In the genomic region with DNA sequence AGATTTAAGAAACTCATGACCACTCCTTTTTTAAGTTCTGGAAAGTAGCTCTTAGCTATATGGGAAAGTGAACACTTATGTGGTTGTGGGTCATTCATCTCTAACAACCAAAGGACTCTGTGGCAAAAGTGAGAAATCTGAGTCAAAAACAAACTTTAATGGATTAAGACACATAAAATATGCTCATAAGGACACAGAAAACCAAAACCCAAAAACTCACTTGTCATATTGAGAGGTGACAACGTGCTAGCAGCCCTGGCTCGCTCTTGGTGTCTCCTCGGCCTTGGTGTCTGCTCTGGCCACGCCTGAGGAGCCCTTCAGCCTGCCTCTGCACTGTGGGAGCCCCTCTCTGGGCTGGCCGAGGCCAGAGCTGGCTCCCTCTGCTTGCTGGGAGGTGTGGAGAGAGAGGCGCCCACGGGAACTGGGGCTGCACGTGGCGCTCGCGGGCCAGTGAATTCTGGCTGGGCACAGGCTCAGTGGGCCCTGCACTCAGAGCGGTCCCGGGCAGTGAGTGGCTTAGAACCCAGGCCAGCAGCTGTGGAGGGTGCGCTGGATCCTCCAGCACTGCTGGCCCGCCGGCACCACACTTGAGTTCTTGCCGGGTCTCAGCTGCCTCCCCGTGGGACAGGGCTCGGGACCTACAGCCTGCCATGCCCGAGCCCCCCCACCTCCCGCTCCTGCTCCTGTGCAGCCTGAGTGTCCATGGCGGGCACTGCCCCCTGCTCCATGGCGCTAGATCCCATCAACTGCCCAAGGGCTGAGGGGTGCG, we compare ENCODE assay signal across 13 cellular contexts.
"Had no signal": no experiment of that assay in that cellular context is flagged by ENCODE, and none has a peak within 500 bp of the region (broad histone marks: within the 10 kb centered on the region; RNA-seq: fewer than 3 reads in every experiment).

No MANE protein-coding gene starts in this region.

- H3K36me3 ChIP-seq: gastrocnemius medialis, heart right ventricle, neural progenitor cell, transverse colon had no signal

- H3K27me3 ChIP-seq: gastrocnemius medialis, heart right ventricle, neural progenitor cell, transverse colon had no signal

- ATAC-seq: gastrocnemius medialis, heart right ventricle had no signal

- H3K27ac ChIP-seq: gastrocnemius medialis, heart right ventricle, neural progenitor cell, skin epidermis, transverse colon had no signal

- H3K36me3 Mint-ChIP-seq: activated naive CD4-positive, alpha-beta T cell treated with anti-CD3 and anti-CD28 coated beads, Interleukin-2, amount 10 ng/mL, durations not matched to agents 7 days and 5 days; brain; neural progenitor cell had no signal

- H3K4me1 ChIP-seq: gastrocnemius medialis, neural progenitor cell had no signal

- H3K4me3 ChIP-seq: gastrocnemius medialis, heart right ventricle, neural progenitor cell, skin epidermis, transverse colon had no signal

- H3K27ac Mint-ChIP-seq: activated CD4-positive, alpha-beta memory T cell treated with anti-CD3 and anti-CD28 coated beads, Interleukin-2, amount 10 ng/mL, durations not matched to agents 7 days and 5 days; activated naive CD4-positive, alpha-beta T cell treated with anti-CD3 and anti-CD28 coated beads, Interleukin-2, amount 10 ng/mL, durations not matched to agents 7 days and 5 days; brain; neural progenitor cell had no signal

- DNase-seq: activated CD4-positive, alpha-beta memory T cell treated with anti-CD3 and anti-CD28 coated beads, Interleukin-2, amount 10 ng/mL, durations not matched to agents 7 days and 5 days; activated CD4-positive, alpha-beta T cell treated with anti-CD3 and anti-CD28 coated beads for 1 hour; activated naive CD4-positive, alpha-beta T cell treated with anti-CD3 and anti-CD28 coated beads, Interleukin-2, amount 10 ng/mL, durations not matched to agents 7 days and 5 days; amniotic stem cell; effector memory CD4-positive, alpha-beta T cell; gastrocnemius medialis; heart right ventricle; retina; T-helper 9 cell; transverse colon had no signal

- H3K9me3 ChIP-seq: gastrocnemius medialis, transverse colon had no signal
